In genomic region chr14:61701946-61702345, GRCh38 we compare ENCODE assay signal across 19 cellular contexts. TPM values are rescaled to one million over a fixed set of nuclear protein-coding genes. Genes with fewer than 3 reads are reported as not detected.
DNase-seq lines count a peak whose midpoint lies in the region.
"Had no signal": no experiment of that assay in that cellular context is flagged by ENCODE, and none has a peak within 500 bp of the region (broad histone marks: within the 10 kb centered on the region; RNA-seq: fewer than 3 reads in every experiment).

No MANE protein-coding gene starts in this region.

- H2AFZ ChIP-seq in GM23248, result no peak overlapping the region

- 74 to 76% methylated on average over 6 to 7 of the region's 7 CpGs for WGBS in GM23248 (ENCODE audit: low coverage in 1 of 2, low lambda C conversion rate in 2 of 2, missing lambda C conversion rate in 2 of 2), 2 experiments

- H3K9me3 Mint-ChIP-seq in activated T-helper 2 cell treated with anti-CD3 and anti-CD28 coated beads, Interferon-gamma antibody, Interleukin-2, Interleukin-4, amounts not matched to agents 10 μg/mL and 5 μg/mL and 100 μg/mL, durations not matched to agents 14 hours and 24 hours and 36 hours, result no peaks in the 10 kb centered on the region

- H3K4me3 Mint-ChIP-seq in activated T-helper 2 cell treated with anti-CD3 and anti-CD28 coated beads, Interferon-gamma antibody, Interleukin-2, Interleukin-4, amounts not matched to agents 10 μg/mL and 5 μg/mL and 100 μg/mL, durations not matched to agents 14 hours and 24 hours and 36 hours (ENCODE audit: low read depth), result peak overlapping the region; percentile 26
- H3K4me3 Mint-ChIP-seq: stimulated activated naive B cell treated with anti-CD40 and anti-IgM and Interleukin-4, amounts not matched to agents 10 μg/mL and 1 μg/mL and 100 μg/mL, for 72 hours had no signal

- H3K36me3 Mint-ChIP-seq in activated T-helper 2 cell treated with anti-CD3 and anti-CD28 coated beads, Interferon-gamma antibody, Interleukin-2, Interleukin-4, amounts not matched to agents 10 μg/mL and 5 μg/mL and 100 μg/mL, durations not matched to agents 14 hours and 24 hours and 36 hours (ENCODE audit: low read depth), result peaks cover 49% of the 10 kb centered on the region

- no peaks in the 10 kb centered on the region for H3K27me3 Mint-ChIP-seq in activated T-helper 2 cell treated with anti-CD3 and anti-CD28 coated beads, Interferon-gamma antibody, Interleukin-2, Interleukin-4, amounts not matched to agents 10 μg/mL and 5 μg/mL and 100 μg/mL, durations not matched to agents 14 hours and 24 hours and 36 hours (ENCODE audit: low read depth)
- H3K27me3 Mint-ChIP-seq: naive B cell; stimulated activated naive B cell treated with anti-CD40 and anti-IgM and Interleukin-4, amounts not matched to agents 10 μg/mL and 1 μg/mL and 100 μg/mL, for 72 hours had no signal

- H3K9ac ChIP-seq in BLaER1 treated with 17β-estradiol and CSF1 and Interleukin-3, amounts not matched to agents 10 nM and 100 nM, result peak overlapping the region in 2 of 11 experiments; percentile 67 to 99; a peak in 4 of 22 replicates
- peak overlapping the region; percentile 99 for H3K9ac ChIP-seq in GM23248
- H3K9ac ChIP-seq: SK-N-SH had no signal

- DNase-seq in GM23248, result peak; percentile 12
- no peak for DNase-seq in activated T-helper 2 cell treated with anti-CD3 and anti-CD28 coated beads, Interferon-gamma antibody, Interleukin-2, Interleukin-4, amounts not matched to agents 10 μg/mL and 5 μg/mL and 100 μg/mL, durations not matched to agents 14 hours and 24 hours and 36 hours (ENCODE audit: low spot score)
- peak; percentile 41 for DNase-seq in iris pigment epithelial cell (ENCODE audit: low read depth)
- no peak for DNase-seq in superior temporal gyrus (ENCODE audit: extremely low spot score)
- DNase-seq in NCI-H510A (lab: John Stamatoyannopoulos, UW), result no peak
- DNase-seq in NCI-H1436 treated with DMSO at 0.1 percent for 48 hours (lab: John Stamatoyannopoulos, UW), result no peak
- no peak for DNase-seq in stimulated activated CD4-positive, alpha-beta T cell treated with anti-CD3 and anti-CD28 coated beads, Interleukin-12 subunit alpha, Interleukin-12 subunit beta, amount 100 ng/mL, for 4 hours
- DNase-seq: GDM1; left lung; naive B cell; NCI-H1092; NCI-H226; SK-N-SH; stimulated activated CD4-positive, alpha-beta T cell treated with anti-CD3 and anti-CD28 coated beads, Interleukin-4, amount 100 ng/mL, for 4 hours; stimulated activated naive B cell treated with anti-CD40 and anti-IgM and Interleukin-4, amounts not matched to agents 10 μg/mL and 1 μg/mL and 100 μg/mL, for 72 hours had no signal

- peaks cover 0 to 39% (median 22%) of the 10 kb centered on the region in 11 experiments; a peak in 16 of 22 replicates for H3K9me3 ChIP-seq in BLaER1 treated with 17β-estradiol and CSF1 and Interleukin-3, amounts not matched to agents 10 nM and 100 nM (replicated peaks in 1 of 11)
- H3K9me3 ChIP-seq in GM23248 (ENCODE audit: low read depth), result no peaks in the 10 kb centered on the region
- H3K9me3 ChIP-seq: left lung, right atrium auricular region, SK-N-SH had no signal

- intact Hi-C loops in activated T-helper 2 cell treated with anti-CD3 and anti-CD28 coated beads, Interferon-gamma antibody, Interleukin-2, Interleukin-4, amounts not matched to agents 10 μg/mL and 5 μg/mL and 100 μg/mL, durations not matched to agents 14 hours and 24 hours and 36 hours (cut with micrococcal nuclease), result loop anchor here (2.0 kb wide), 1 partner anchor 43 kb away; no protein-coding TSS in a partner anchor

- H3K27ac Mint-ChIP-seq in activated T-helper 2 cell treated with anti-CD3 and anti-CD28 coated beads, Interferon-gamma antibody, Interleukin-2, Interleukin-4, amounts not matched to agents 10 μg/mL and 5 μg/mL and 100 μg/mL, durations not matched to agents 14 hours and 24 hours and 36 hours, result no peak overlapping the region

- no peaks in the 10 kb centered on the region for H3K9me2 ChIP-seq in GM23248 (ENCODE audit: insufficient read depth)
- H3K9me2 ChIP-seq: SK-N-SH had no signal

- H3K4me1 Mint-ChIP-seq in activated T-helper 2 cell treated with anti-CD3 and anti-CD28 coated beads, Interferon-gamma antibody, Interleukin-2, Interleukin-4, amounts not matched to agents 10 μg/mL and 5 μg/mL and 100 μg/mL, durations not matched to agents 14 hours and 24 hours and 36 hours (ENCODE audit: low read depth), result peaks cover 72% of the 10 kb centered on the region

- peaks cover 96 to 100% (median 100%) of the 10 kb centered on the region in 11 experiments for H4K20me1 ChIP-seq in BLaER1 treated with 17β-estradiol and CSF1 and Interleukin-3, amounts not matched to agents 10 nM and 100 nM
- peaks cover 54% of the 10 kb centered on the region for H4K20me1 ChIP-seq in GM23248 (ENCODE audit: insufficient read depth)

- H3K27ac ChIP-seq in BLaER1 treated with 17β-estradiol and CSF1 and Interleukin-3, amounts not matched to agents 10 nM and 100 nM, result peak overlapping the region in 2 of 11 experiments; percentile 94 to 98; a peak in 2 of 22 replicates
- peak overlapping the region; percentile 96 for H3K27ac ChIP-seq in GM23248
- H3K27ac ChIP-seq: C4-2B, epithelial cell of prostate, left lung, right atrium auricular region had no signal

- peak overlapping the region in 5 of 10 experiments; percentile 14 to 96 (median 83); a peak in 9 of 20 replicates for H3K4me3 ChIP-seq in BLaER1 treated with 17β-estradiol and CSF1 and Interleukin-3, amounts not matched to agents 10 nM and 100 nM
- peak overlapping the region; percentile 99 for H3K4me3 ChIP-seq in GM23248
- H3K4me3 ChIP-seq: left lung, right atrium auricular region had no signal

- H3K36me3 ChIP-seq in BLaER1 treated with 17β-estradiol and CSF1 and Interleukin-3, amounts not matched to agents 10 nM and 100 nM, result peaks cover 47 to 98% (median 77%) of the 10 kb centered on the region in 11 experiments
- peaks cover 50% of the 10 kb centered on the region for H3K36me3 ChIP-seq in GM23248 (ENCODE audit: low read depth)
- H3K36me3 ChIP-seq: left lung, right atrium auricular region had no signal

- H3K4me2 ChIP-seq in BLaER1 treated with 17β-estradiol and CSF1 and Interleukin-3, amounts not matched to agents 10 nM and 100 nM, result peak overlapping the region in 10 of 11 experiments; percentile 8 to 97 (median 71); a peak in 17 of 22 replicates
- peak overlapping the region; percentile 97 for H3K4me2 ChIP-seq in GM23248 (ENCODE audit: unreplicated experiment)
- H3K4me2 ChIP-seq: SK-N-SH had no signal

- no peaks in the 10 kb centered on the region for H3K27me3 ChIP-seq in BLaER1 treated with 17β-estradiol and CSF1 and Interleukin-3, amounts not matched to agents 10 nM and 100 nM
- H3K27me3 ChIP-seq in GM23248 (replicated peaks; ENCODE audit: insufficient read depth), result no peaks in the 10 kb centered on the region
- H3K27me3 ChIP-seq: left lung, right atrium auricular region had no signal

- peaks cover 100% of the 10 kb centered on the region for H3K79me2 ChIP-seq in GM23248 (ENCODE audit: insufficient read depth)

- H3K4me1 ChIP-seq in BLaER1 treated with 17β-estradiol and CSF1 and Interleukin-3, amounts not matched to agents 10 nM and 100 nM, result peaks cover 15 to 71% (median 40%) of the 10 kb centered on the region in 10 experiments
- H3K4me1 ChIP-seq in GM23248 (ENCODE audit: insufficient read depth), result peaks cover 43% of the 10 kb centered on the region

- in situ Hi-C loops in GM23248 (cut with MboI), result no loop called here

- peaks cover 96% of the 10 kb centered on the region for H3F3A ChIP-seq in GM23248 (ENCODE audit: insufficient read depth)

RNA-seq across cellular contexts. Expression of gene HIF1A, which starts 6.6 kb away (rescaled TPM):
- total RNA-seq in GM23248 (2014; rRNA removed; shearing (Covaris generic)), result 1,114 and 1,257 TPM in 2 replicates
- polyA plus RNA-seq in GM23248 (2016; fragmentation: Nextera tagmentation; extraction: Ambion mirVana), result 863 and 907 TPM in 2 replicates
- total RNA-seq in activated T-helper 2 cell treated with anti-CD3 and anti-CD28 coated beads, Interferon-gamma antibody, Interleukin-2, Interleukin-4, amounts not matched to agents 10 μg/mL and 5 μg/mL and 100 μg/mL, durations not matched to agents 14 hours and 24 hours and 36 hours, result 131 and 138 TPM in 2 replicates

Comparison
In these comparisons a context has a peak if more than half of its experiments do, and no peak if none do; other contexts are left out.
1. DNase-seq: peak in GM23248 (single experiment) and iris pigment epithelial cell (single experiment); none in activated T-helper 2 cell treated with anti-CD3 and anti-CD28 coated beads, Interferon-gamma antibody, Interleukin-2, Interleukin-4, amounts not matched to agents 10 μg/mL and 5 μg/mL and 100 μg/mL, durations not matched to agents 14 hours and 24 hours and 36 hours (single experiment), superior temporal gyrus (single experiment), NCI-H510A (single experiment), NCI-H1436 treated with DMSO at 0.1 percent for 48 hours (single experiment) and stimulated activated CD4-positive, alpha-beta T cell treated with anti-CD3 and anti-CD28 coated beads, Interleukin-12 subunit alpha, Interleukin-12 subunit beta, amount 100 ng/mL, for 4 hours (single experiment).